ENCODE assay signal across 40 cellular contexts in genomic region chr11:33944345-33944692, GRCh38. TPM values are rescaled to one million over a fixed set of nuclear protein-coding genes. Genes with fewer than 3 reads are reported as not detected.
"Had no signal": no experiment of that assay in that cellular context is flagged by ENCODE, and none has a peak within 500 bp of the region (broad histone marks: within the 10 kb centered on the region; RNA-seq: fewer than 3 reads in every experiment).

No MANE protein-coding gene starts in this region.

- H3K9me3 Mint-ChIP-seq: activated naive CD4-positive, alpha-beta T cell treated with anti-CD3 and anti-CD28 coated beads for 36 hours; activated naive CD4-positive, alpha-beta T cell treated with anti-CD3 and anti-CD28 coated beads, Interleukin-2, amount 10 ng/mL, durations not matched to agents 7 days and 5 days; activated naive CD4-positive, alpha-beta T cell treated with anti-CD3 and anti-CD28 coated beads, Interleukin-2, amount 50 U/mL, for 24 hours; activated naive CD4-positive, alpha-beta T cell treated with anti-CD3 and anti-CD28 coated beads, Interleukin-2, amount 50 U/mL, for 72 hours; activated naive CD8-positive, alpha-beta T cell treated with anti-CD3 and anti-CD28 coated beads for 36 hours; activated naive CD8-positive, alpha-beta T cell treated with anti-CD3 and anti-CD28 coated beads, Interleukin-2, amount 10 ng/mL, durations not matched to agents 7 days and 5 days; activated naive CD8-positive, alpha-beta T cell treated with anti-CD3 and anti-CD28 coated beads, Interleukin-2, amount 50 U/mL, for 24 hours; activated T-cell treated with anti-CD3 and anti-CD28 coated beads, Interleukin-2, amount 50 U/mL, for 24 hours; activated T-cell treated with anti-CD3 and anti-CD28 coated beads, Interleukin-2, amount 50 U/mL, for 4 hours; activated T-cell treated with anti-CD3 and anti-CD28 coated beads, Interleukin-2, amount 50 U/mL, for 72 hours; activated T-helper 1 cell treated with anti-CD3 and anti-CD28 coated beads, Interleukin-12 subunit alpha, Interleukin-12 subunit beta, Interleukin-2, Interleukin-4 antibody, amounts not matched to agents 30 ng/mL and 10 ng/mL and 1 ng/mL, durations not matched to agents 14 hours and 24 hours and 36 hours; activated T-helper 17 cell treated with anti-CD3 and anti-CD28 coated beads, Interleukin-2, amount 50 U/mL, for 72 hours; activated T-helper 2 cell treated with anti-CD3 and anti-CD28 coated beads, Interferon-gamma antibody, Interleukin-2, Interleukin-4, amounts not matched to agents 10 μg/mL and 5 μg/mL and 100 μg/mL, durations not matched to agents 14 hours and 24 hours and 36 hours; central memory CD8-positive, alpha-beta T cell had no signal

- H3K36me3 Mint-ChIP-seq: activated naive CD4-positive, alpha-beta T cell treated with anti-CD3 and anti-CD28 coated beads, Interleukin-2, amount 10 ng/mL, durations not matched to agents 7 days and 5 days; activated naive CD4-positive, alpha-beta T cell treated with anti-CD3 and anti-CD28 coated beads, Interleukin-2, amount 50 U/mL, for 24 hours; activated naive CD4-positive, alpha-beta T cell treated with anti-CD3 and anti-CD28 coated beads, Interleukin-2, amount 50 U/mL, for 72 hours; activated naive CD8-positive, alpha-beta T cell; activated naive CD8-positive, alpha-beta T cell treated with anti-CD3 and anti-CD28 coated beads for 36 hours; activated naive CD8-positive, alpha-beta T cell treated with anti-CD3 and anti-CD28 coated beads, Interleukin-2, amount 10 ng/mL, durations not matched to agents 7 days and 5 days; brain had no signal

- H3K27ac ChIP-seq: adrenal gland, body of pancreas, brain microvascular endothelial cell, breast epithelium, cardiac muscle cell had no signal

- ATAC-seq: activated naive CD4-positive, alpha-beta T cell treated with anti-CD3 and anti-CD28 coated beads, Interleukin-2, amount 50 U/mL, for 72 hours; activated naive CD8-positive, alpha-beta T cell treated with anti-CD3 and anti-CD28 coated beads, Interleukin-2, amount 50 U/mL, for 24 hours; activated T-cell treated with anti-CD3 and anti-CD28 coated beads, Interleukin-2, amount 50 U/mL, for 4 hours; activated T-cell treated with anti-CD3 and anti-CD28 coated beads, Interleukin-2, amount 50 U/mL, for 72 hours; activated T-helper 17 cell treated with anti-CD3 and anti-CD28 coated beads, Interleukin-2, amount 50 U/mL, for 72 hours; body of pancreas had no signal

- FAIRE-seq: astrocyte, bronchial epithelial cell had no signal

- H3K27me3 ChIP-seq: adrenal gland, ascending aorta, body of pancreas, brain microvascular endothelial cell, breast epithelium, cardiac muscle cell had no signal

- DNase-seq: activated effector memory CD4-positive, alpha-beta T cell treated with anti-CD3 and anti-CD28 coated beads, Interleukin-2, amount 50 U/mL, for 16 hours; activated effector memory CD4-positive, alpha-beta T cell treated with Interleukin-2 at 50 U/mL for 16 hours; activated gamma-delta T cell; activated gamma-delta T cell treated with Interleukin-2 at 50 U/mL for 16 hours; activated naive CD4-positive, alpha-beta T cell; activated naive CD4-positive, alpha-beta T cell treated with anti-CD3 and anti-CD28 coated beads for 36 hours; activated naive CD4-positive, alpha-beta T cell treated with anti-CD3 and anti-CD28 coated beads, Interleukin-2, amount 10 ng/mL, durations not matched to agents 7 days and 5 days; activated naive CD4-positive, alpha-beta T cell treated with anti-CD3 and anti-CD28 coated beads, Interleukin-2, amount 50 U/mL, for 16 hours; activated naive CD4-positive, alpha-beta T cell treated with Interleukin-2 at 50 U/mL for 16 hours; activated naive CD8-positive, alpha-beta T cell treated with anti-CD3 and anti-CD28 coated beads for 36 hours; activated naive CD8-positive, alpha-beta T cell treated with anti-CD3 and anti-CD28 coated beads, Interleukin-2, amount 10 ng/mL, durations not matched to agents 7 days and 5 days; activated naive CD8-positive, alpha-beta T cell treated with anti-CD3 and anti-CD28 coated beads, Interleukin-2, amount 50 U/mL, for 24 hours; activated T-cell treated with anti-CD3 and anti-CD28 coated beads, Interleukin-2, amount 50 U/mL, for 1 hour; activated T-cell treated with anti-CD3 and anti-CD28 coated beads, Interleukin-2, amount 50 U/mL, for 24 hours; activated T-cell treated with anti-CD3 and anti-CD28 coated beads, Interleukin-2, amount 50 U/mL, for 4 hours; activated T-cell treated with anti-CD3 and anti-CD28 coated beads, Interleukin-2, amount 50 U/mL, for 48 hours; activated T-cell treated with anti-CD3 and anti-CD28 coated beads, Interleukin-2, amount 50 U/mL, for 72 hours; adrenal gland; amniotic stem cell; amygdala; anterior cingulate cortex; aorta; body of pancreas; brain microvascular endothelial cell; central memory CD4-positive, alpha-beta T cell; cerebellar nuclear complex had no signal

- H3K4me1 Mint-ChIP-seq: activated naive CD4-positive, alpha-beta T cell treated with anti-CD3 and anti-CD28 coated beads, Interleukin-2, amount 10 ng/mL, durations not matched to agents 7 days and 5 days; activated naive CD4-positive, alpha-beta T cell treated with anti-CD3 and anti-CD28 coated beads, Interleukin-2, amount 50 U/mL, for 24 hours; activated naive CD8-positive, alpha-beta T cell treated with anti-CD3 and anti-CD28 coated beads for 36 hours; activated naive CD8-positive, alpha-beta T cell treated with anti-CD3 and anti-CD28 coated beads, Interleukin-2, amount 10 ng/mL, durations not matched to agents 7 days and 5 days; activated T-helper 17 cell treated with anti-CD3 and anti-CD28 coated beads, Interleukin-2, amount 50 U/mL, for 72 hours; central memory CD8-positive, alpha-beta T cell had no signal

- H3K4me1 ChIP-seq: adrenal gland, body of pancreas, breast epithelium had no signal

- H3K36me3 ChIP-seq: adrenal gland, ascending aorta, brain microvascular endothelial cell, breast epithelium, cardiac muscle cell had no signal

- H3K4me3 ChIP-seq: adrenal gland, ascending aorta, body of pancreas, breast epithelium, cardiac muscle cell had no signal

- H3K27me3 Mint-ChIP-seq: activated naive CD4-positive, alpha-beta T cell treated with anti-CD3 and anti-CD28 coated beads, Interleukin-2, amount 50 U/mL, for 24 hours; activated naive CD8-positive, alpha-beta T cell treated with anti-CD3 and anti-CD28 coated beads for 36 hours; activated naive CD8-positive, alpha-beta T cell treated with anti-CD3 and anti-CD28 coated beads, Interleukin-2, amount 10 ng/mL, durations not matched to agents 7 days and 5 days; activated naive CD8-positive, alpha-beta T cell treated with anti-CD3 and anti-CD28 coated beads, Interleukin-2, amount 50 U/mL, for 24 hours had no signal

- H3K27ac Mint-ChIP-seq: activated naive CD4-positive, alpha-beta T cell treated with anti-CD3 and anti-CD28 coated beads for 36 hours; activated naive CD4-positive, alpha-beta T cell treated with anti-CD3 and anti-CD28 coated beads, Interleukin-2, amount 10 ng/mL, durations not matched to agents 7 days and 5 days; activated naive CD4-positive, alpha-beta T cell treated with anti-CD3 and anti-CD28 coated beads, Interleukin-2, amount 50 U/mL, for 24 hours; activated naive CD4-positive, alpha-beta T cell treated with anti-CD3 and anti-CD28 coated beads, Interleukin-2, amount 50 U/mL, for 72 hours; activated naive CD8-positive, alpha-beta T cell; activated naive CD8-positive, alpha-beta T cell treated with anti-CD3 and anti-CD28 coated beads for 36 hours; activated naive CD8-positive, alpha-beta T cell treated with anti-CD3 and anti-CD28 coated beads, Interleukin-2, amount 10 ng/mL, durations not matched to agents 7 days and 5 days; activated naive CD8-positive, alpha-beta T cell treated with anti-CD3 and anti-CD28 coated beads, Interleukin-2, amount 50 U/mL, for 24 hours; activated T-cell treated with anti-CD3 and anti-CD28 coated beads, Interleukin-2, amount 50 U/mL, for 24 hours; activated T-cell treated with anti-CD3 and anti-CD28 coated beads, Interleukin-2, amount 50 U/mL, for 72 hours; activated T-helper 1 cell treated with anti-CD3 and anti-CD28 coated beads, Interleukin-12 subunit alpha, Interleukin-12 subunit beta, Interleukin-2, Interleukin-4 antibody, amounts not matched to agents 30 ng/mL and 10 ng/mL and 1 ng/mL, durations not matched to agents 14 hours and 24 hours and 36 hours; activated T-helper 17 cell treated with anti-CD3 and anti-CD28 coated beads, Interleukin-2, amount 50 U/mL, for 72 hours; activated T-helper 2 cell treated with anti-CD3 and anti-CD28 coated beads, Interferon-gamma antibody, Interleukin-2, Interleukin-4, amounts not matched to agents 10 μg/mL and 5 μg/mL and 100 μg/mL, durations not matched to agents 14 hours and 24 hours and 36 hours; brain had no signal

- H3K9me3 ChIP-seq: adrenal gland, ascending aorta, body of pancreas, breast epithelium had no signal

- H3K4me3 Mint-ChIP-seq: activated naive CD4-positive, alpha-beta T cell treated with anti-CD3 and anti-CD28 coated beads for 36 hours; activated naive CD4-positive, alpha-beta T cell treated with anti-CD3 and anti-CD28 coated beads, Interleukin-2, amount 10 ng/mL, durations not matched to agents 7 days and 5 days; activated naive CD4-positive, alpha-beta T cell treated with anti-CD3 and anti-CD28 coated beads, Interleukin-2, amount 50 U/mL, for 24 hours; activated naive CD8-positive, alpha-beta T cell; activated naive CD8-positive, alpha-beta T cell treated with anti-CD3 and anti-CD28 coated beads for 36 hours; activated naive CD8-positive, alpha-beta T cell treated with anti-CD3 and anti-CD28 coated beads, Interleukin-2, amount 10 ng/mL, durations not matched to agents 7 days and 5 days; activated naive CD8-positive, alpha-beta T cell treated with anti-CD3 and anti-CD28 coated beads, Interleukin-2, amount 50 U/mL, for 24 hours; activated T-cell treated with anti-CD3 and anti-CD28 coated beads, Interleukin-2, amount 50 U/mL, for 24 hours; activated T-cell treated with anti-CD3 and anti-CD28 coated beads, Interleukin-2, amount 50 U/mL, for 4 hours; activated T-cell treated with anti-CD3 and anti-CD28 coated beads, Interleukin-2, amount 50 U/mL, for 72 hours; activated T-helper 1 cell treated with anti-CD3 and anti-CD28 coated beads, Interleukin-12 subunit alpha, Interleukin-12 subunit beta, Interleukin-2, Interleukin-4 antibody, amounts not matched to agents 30 ng/mL and 10 ng/mL and 1 ng/mL, durations not matched to agents 14 hours and 24 hours and 36 hours; activated T-helper 17 cell treated with anti-CD3 and anti-CD28 coated beads, Interleukin-2, amount 50 U/mL, for 72 hours; brain; central memory CD8-positive, alpha-beta T cell had no signal

RNA-seq across cellular contexts. Expression of gene LMO2, which starts 52.4 kb away (rescaled TPM):
- total RNA-seq: activated naive CD4-positive, alpha-beta T cell treated with anti-CD3 and anti-CD28 coated beads for 36 hours; activated naive CD4-positive, alpha-beta T cell treated with anti-CD3 and anti-CD28 coated beads, Interleukin-2, amount 50 U/mL, for 72 hours; activated T-cell treated with anti-CD3 and anti-CD28 coated beads, Interleukin-2, amount 50 U/mL, for 72 hours; activated T-helper 1 cell treated with anti-CD3 and anti-CD28 coated beads, Interleukin-12 subunit alpha, Interleukin-12 subunit beta, Interleukin-2, Interleukin-4 antibody, amounts not matched to agents 30 ng/mL and 10 ng/mL and 1 ng/mL, durations not matched to agents 14 hours and 24 hours and 36 hours; activated T-helper 17 cell treated with anti-CD3 and anti-CD28 coated beads, Interleukin-2, amount 50 U/mL, for 72 hours; activated T-helper 2 cell treated with anti-CD3 and anti-CD28 coated beads, Interferon-gamma antibody, Interleukin-2, Interleukin-4, amounts not matched to agents 10 μg/mL and 5 μg/mL and 100 μg/mL, durations not matched to agents 14 hours and 24 hours and 36 hours; chondrocyte had no signal
